Comparison of ENCODE assay signal across 2 cellular contexts in the genomic region with DNA sequence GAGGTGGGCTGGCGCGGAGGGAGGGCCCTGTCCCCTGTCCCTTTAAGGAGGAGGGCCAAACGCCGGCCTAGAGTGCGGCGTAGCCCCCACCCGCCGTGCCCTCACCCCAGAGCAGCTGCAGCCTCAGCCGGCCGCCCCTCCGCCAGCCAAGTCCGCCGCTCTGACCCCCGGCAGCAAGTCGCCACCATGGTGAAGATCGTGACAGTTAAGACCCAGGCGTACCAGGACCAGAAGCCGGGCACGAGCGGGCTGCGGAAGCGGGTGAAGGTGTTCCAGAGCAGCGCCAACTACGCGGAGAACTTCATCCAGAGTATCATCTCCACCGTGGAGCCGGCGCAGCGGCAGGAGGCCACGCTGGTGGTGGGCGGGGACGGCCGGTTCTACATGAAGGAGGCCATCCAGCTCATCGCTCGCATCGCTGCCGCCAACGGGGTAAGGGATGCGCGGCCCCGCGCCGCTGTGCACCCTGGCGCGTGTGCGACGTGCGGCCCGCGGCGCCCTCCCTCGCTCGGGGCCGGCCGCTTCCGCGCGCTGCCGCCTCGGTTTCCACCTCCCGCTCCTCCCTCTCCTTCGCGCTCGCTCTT.
TF ChIP-seq lines count a peak whose summit lies in the region.

PGM1 (plus strand) TSS at position 109 of the 584 bp plus-strand sequence; CDS start at position 187, 78 bp downstream.

TF ChIP-seq in IMR-90, 13 proteins besides CTCF, POLR2A, EP300 and RAD21 (continued from another document):
- TF ChIP-seq, protein P1, sequence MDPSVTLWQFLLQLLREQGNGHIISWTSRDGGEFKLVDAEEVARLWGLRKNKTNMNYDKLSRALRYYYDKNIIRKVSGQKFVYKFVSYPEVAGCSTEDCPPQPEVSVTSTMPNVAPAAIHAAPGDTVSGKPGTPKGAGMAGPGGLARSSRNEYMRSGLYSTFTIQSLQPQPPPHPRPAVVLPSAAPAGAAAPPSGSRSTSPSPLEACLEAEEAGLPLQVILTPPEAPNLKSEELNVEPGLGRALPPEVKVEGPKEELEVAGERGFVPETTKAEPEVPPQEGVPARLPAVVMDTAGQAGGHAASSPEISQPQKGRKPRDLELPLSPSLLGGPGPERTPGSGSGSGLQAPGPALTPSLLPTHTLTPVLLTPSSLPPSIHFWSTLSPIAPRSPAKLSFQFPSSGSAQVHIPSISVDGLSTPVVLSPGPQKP (IDR thresholded peaks at IDR 0.05; ENCODE audit: borderline replicate concordance, low read depth, low read length) = no peak
- TF ChIP-seq CHD1 (IDR thresholded peaks at IDR 0.05; ENCODE audit: low read depth, low read length) = no peak
- no peak for TF ChIP-seq MAFK (IDR thresholded peaks at IDR 0.05; ENCODE audit: low read depth, low read length)
- peak; percentile 53 for TF ChIP-seq BHLHE40 (IDR thresholded peaks at IDR 0.05; ENCODE audit: low read depth, low read length)
- TF ChIP-seq RFX5 (IDR thresholded peaks at IDR 0.05; ENCODE audit: low read depth, low read length) = no peak
- TF ChIP-seq USF2 (IDR thresholded peaks at IDR 0.05; ENCODE audit: low read depth, low read length) = no peak
- TF ChIP-seq MAZ (IDR thresholded peaks at IDR 0.05; ENCODE audit: borderline replicate concordance, low read depth, low read length) = 0 out of 2 replicates have a peak, but pooled peaks have one; percentile 10
- TF ChIP-seq NFE2L2 (IDR thresholded peaks at IDR 0.05; ENCODE audit: low read depth, low read length) = no peak
- TF ChIP-seq SMC3 (IDR thresholded peaks at IDR 0.05; ENCODE audit: low read depth, low read length) = no peak
- no peak for TF ChIP-seq CEBPB (IDR thresholded peaks at IDR 0.05; ENCODE audit: low read depth, low read length)

TF ChIP-seq in neural cell, 6 proteins besides CTCF, POLR2A, EP300 and RAD21 (continued from another document):
- no peak for TF ChIP-seq REST (IDR thresholded peaks at IDR 0.05; ENCODE audit: borderline replicate concordance)
- peak; percentile 87 for TF ChIP-seq MXI1 (conservative IDR thresholded peaks at IDR 0.05; ENCODE audit: poor library complexity, severe bottlenecking)
